1 cellular context compared by ENCODE assay signal in the genomic region with DNA sequence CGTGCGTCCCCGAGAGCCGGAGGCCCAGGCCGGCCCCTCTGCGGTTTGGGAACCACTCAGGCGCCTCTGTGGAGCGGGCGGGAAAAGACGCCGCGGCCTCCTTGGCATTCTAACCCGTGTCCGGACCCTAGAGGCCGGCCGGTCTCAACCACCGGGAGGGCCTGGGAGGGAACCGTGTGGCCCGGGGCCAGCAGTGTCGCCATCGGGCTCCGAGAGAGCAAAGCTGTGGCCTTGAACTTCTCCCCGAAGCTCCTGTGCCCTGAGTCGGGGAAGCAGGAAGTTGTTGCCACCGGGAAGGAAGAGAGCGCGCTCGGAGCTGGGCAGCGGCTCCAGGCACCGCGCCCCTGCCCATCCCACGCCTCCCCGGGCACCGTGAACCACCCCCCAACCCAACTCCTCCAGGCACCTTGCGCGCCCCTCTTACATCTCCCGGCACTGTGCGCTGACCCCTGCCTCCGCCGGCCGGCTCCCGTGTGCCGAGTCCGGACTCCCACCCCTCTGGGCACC.
A peak's percentile ranks its signal among the peaks of the same experiment; 100 is the strongest.
TF ChIP-seq lines count a peak whose summit lies in the region.

No MANE protein-coding gene starts in this region.

TF ChIP-seq in HEK293, 187 proteins besides CTCF, POLR2A, EP300 and RAD21 (continued from another document):
- TF ChIP-seq, protein P1, sequence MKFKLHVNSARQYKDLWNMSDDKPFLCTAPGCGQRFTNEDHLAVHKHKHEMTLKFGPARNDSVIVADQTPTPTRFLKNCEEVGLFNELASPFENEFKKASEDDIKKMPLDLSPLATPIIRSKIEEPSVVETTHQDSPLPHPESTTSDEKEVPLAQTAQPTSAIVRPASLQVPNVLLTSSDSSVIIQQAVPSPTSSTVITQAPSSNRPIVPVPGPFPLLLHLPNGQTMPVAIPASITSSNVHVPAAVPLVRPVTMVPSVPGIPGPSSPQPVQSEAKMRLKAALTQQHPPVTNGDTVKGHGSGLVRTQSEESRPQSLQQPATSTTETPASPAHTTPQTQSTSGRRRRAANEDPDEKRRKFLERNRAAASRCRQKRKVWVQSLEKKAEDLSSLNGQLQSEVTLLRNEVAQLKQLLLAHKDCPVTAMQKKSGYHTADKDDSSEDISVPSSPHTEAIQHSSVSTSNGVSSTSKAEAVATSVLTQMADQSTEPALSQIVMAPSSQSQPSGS (tag by site-specific recombination; IDR thresholded peaks at IDR 0.05; ENCODE audit: low read depth) = no peak; the same call in 1 of the 2 replicates
- TF ChIP-seq ZNF221 (tag by site-specific recombination; IDR thresholded peaks at IDR 0.05; ENCODE audit: borderline replicate concordance) (no peak), ZNF510 (tag by site-specific recombination; IDR thresholded peaks at IDR 0.05; ENCODE audit: insufficient replicate concordance) (no peak), ZNF202 (tag by site-specific recombination; IDR thresholded peaks at IDR 0.05; ENCODE audit: borderline replicate concordance) (no peak), WT1 (tag by site-specific recombination; IDR thresholded peaks at IDR 0.05) (no peak; the same call in 1 of the 2 replicates), OSR2 (tag by site-specific recombination; IDR thresholded peaks at IDR 0.05) (no peak), ZNF629 (tag by site-specific recombination; IDR thresholded peaks at IDR 0.05) (no peak; the same call in 1 of the 2 replicates), ZNF114 (tag by site-specific recombination; IDR thresholded peaks at IDR 0.05) (no peak), KLF10 (tag by site-specific recombination; IDR thresholded peaks at IDR 0.05) (peak; percentile 90), KLF8 (tag by site-specific recombination; IDR thresholded peaks at IDR 0.05) (peak; percentile 94), KLF7 (tag by site-specific recombination; IDR thresholded peaks at IDR 0.05; ENCODE audit: borderline replicate concordance) (no peak; the same call in 1 of the 2 replicates), ZNF521 (tag by site-specific recombination; IDR thresholded peaks at IDR 0.05) (no peak), KLF9 (tag by site-specific recombination; IDR thresholded peaks at IDR 0.05; ENCODE audit: low read depth) (peak; percentile 86), ZNF623 (tag by site-specific recombination; IDR thresholded peaks at IDR 0.05) (peak; percentile 13; the same call in 1 of the 2 replicates), EGR2 (tag by site-specific recombination; IDR thresholded peaks at IDR 0.05; ENCODE audit: low read depth) (peak; percentile 66), BCL11B (tag by site-specific recombination; IDR thresholded peaks at IDR 0.05; ENCODE audit: low read depth) (no peak), ZNF175 (tag by site-specific recombination; IDR thresholded peaks at IDR 0.05) (no peak), ZFP69B (tag by site-specific recombination; IDR thresholded peaks at IDR 0.05) (no peak), HOXC10 (CRISPR knock-in tag; IDR thresholded peaks at IDR 0.05) (no peak), ZNF660 (tag by site-specific recombination; IDR thresholded peaks at IDR 0.05) (0 out of 2 replicates have a peak, but pooled peaks have one; percentile 75), ZNF211 (tag by site-specific recombination; IDR thresholded peaks at IDR 0.05; ENCODE audit: low read depth) (no peak), ZIC2 (tag by site-specific recombination; IDR thresholded peaks at IDR 0.05) (peak; percentile 32; the same call in 1 of the 2 replicates), GLIS2 (tag by site-specific recombination; IDR thresholded peaks at IDR 0.05) (peak; percentile 76), ZXDB (tag by site-specific recombination; IDR thresholded peaks at IDR 0.05) (peak; percentile 84), ZBTB17 (tag by site-specific recombination; IDR thresholded peaks at IDR 0.05) (0 out of 2 replicates have a peak, but pooled peaks have one; percentile 32), ZNF2 (tag by site-specific recombination; IDR thresholded peaks at IDR 0.05) (peak; percentile 74; the same call in 1 of the 2 replicates)
- TF ChIP-seq, protein P2, sequence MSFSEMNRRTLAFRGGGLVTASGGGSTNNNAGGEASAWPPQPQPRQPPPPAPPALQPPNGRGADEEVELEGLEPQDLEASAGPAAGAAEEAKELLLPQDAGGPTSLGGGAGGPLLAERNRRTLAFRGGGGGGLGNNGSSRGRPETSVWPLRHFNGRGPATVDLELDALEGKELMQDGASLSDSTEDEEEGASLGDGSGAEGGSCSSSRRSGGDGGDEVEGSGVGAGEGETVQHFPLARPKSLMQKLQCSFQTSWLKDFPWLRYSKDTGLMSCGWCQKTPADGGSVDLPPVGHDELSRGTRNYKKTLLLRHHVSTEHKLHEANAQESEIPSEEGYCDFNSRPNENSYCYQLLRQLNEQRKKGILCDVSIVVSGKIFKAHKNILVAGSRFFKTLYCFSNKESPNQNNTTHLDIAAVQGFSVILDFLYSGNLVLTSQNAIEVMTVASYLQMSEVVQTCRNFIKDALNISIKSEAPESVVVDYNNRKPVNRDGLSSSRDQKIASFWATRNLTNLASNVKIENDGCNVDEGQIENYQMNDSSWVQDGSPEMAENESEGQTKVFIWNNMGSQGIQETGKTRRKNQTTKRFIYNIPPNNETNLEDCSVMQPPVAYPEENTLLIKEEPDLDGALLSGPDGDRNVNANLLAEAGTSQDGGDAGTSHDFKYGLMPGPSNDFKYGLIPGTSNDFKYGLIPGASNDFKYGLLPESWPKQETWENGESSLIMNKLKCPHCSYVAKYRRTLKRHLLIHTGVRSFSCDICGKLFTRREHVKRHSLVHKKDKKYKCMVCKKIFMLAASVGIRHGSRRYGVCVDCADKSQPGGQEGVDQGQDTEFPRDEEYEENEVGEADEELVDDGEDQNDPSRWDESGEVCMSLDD (tag by site-specific recombination; IDR thresholded peaks at IDR 0.05) = peak; percentile 76
- TF ChIP-seq, protein P3, sequence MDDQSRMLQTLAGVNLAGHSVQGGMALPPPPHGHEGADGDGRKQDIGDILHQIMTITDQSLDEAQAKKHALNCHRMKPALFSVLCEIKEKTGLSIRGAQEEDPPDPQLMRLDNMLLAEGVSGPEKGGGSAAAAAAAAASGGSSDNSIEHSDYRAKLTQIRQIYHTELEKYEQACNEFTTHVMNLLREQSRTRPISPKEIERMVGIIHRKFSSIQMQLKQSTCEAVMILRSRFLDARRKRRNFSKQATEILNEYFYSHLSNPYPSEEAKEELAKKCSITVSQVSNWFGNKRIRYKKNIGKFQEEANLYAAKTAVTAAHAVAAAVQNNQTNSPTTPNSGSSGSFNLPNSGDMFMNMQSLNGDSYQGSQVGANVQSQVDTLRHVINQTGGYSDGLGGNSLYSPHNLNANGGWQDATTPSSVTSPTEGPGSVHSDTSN (CRISPR knock-in tag; IDR thresholded peaks at IDR 0.05) = peak; percentile 3; the same call in 1 of the 2 replicates
- TF ChIP-seq, protein P4, sequence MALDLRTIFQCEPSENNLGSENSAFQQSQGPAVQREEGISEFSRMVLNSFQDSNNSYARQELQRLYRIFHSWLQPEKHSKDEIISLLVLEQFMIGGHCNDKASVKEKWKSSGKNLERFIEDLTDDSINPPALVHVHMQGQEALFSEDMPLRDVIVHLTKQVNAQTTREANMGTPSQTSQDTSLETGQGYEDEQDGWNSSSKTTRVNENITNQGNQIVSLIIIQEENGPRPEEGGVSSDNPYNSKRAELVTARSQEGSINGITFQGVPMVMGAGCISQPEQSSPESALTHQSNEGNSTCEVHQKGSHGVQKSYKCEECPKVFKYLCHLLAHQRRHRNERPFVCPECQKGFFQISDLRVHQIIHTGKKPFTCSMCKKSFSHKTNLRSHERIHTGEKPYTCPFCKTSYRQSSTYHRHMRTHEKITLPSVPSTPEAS (tag by site-specific recombination; IDR thresholded peaks at IDR 0.05) = no peak
- TF ChIP-seq, protein P5, sequence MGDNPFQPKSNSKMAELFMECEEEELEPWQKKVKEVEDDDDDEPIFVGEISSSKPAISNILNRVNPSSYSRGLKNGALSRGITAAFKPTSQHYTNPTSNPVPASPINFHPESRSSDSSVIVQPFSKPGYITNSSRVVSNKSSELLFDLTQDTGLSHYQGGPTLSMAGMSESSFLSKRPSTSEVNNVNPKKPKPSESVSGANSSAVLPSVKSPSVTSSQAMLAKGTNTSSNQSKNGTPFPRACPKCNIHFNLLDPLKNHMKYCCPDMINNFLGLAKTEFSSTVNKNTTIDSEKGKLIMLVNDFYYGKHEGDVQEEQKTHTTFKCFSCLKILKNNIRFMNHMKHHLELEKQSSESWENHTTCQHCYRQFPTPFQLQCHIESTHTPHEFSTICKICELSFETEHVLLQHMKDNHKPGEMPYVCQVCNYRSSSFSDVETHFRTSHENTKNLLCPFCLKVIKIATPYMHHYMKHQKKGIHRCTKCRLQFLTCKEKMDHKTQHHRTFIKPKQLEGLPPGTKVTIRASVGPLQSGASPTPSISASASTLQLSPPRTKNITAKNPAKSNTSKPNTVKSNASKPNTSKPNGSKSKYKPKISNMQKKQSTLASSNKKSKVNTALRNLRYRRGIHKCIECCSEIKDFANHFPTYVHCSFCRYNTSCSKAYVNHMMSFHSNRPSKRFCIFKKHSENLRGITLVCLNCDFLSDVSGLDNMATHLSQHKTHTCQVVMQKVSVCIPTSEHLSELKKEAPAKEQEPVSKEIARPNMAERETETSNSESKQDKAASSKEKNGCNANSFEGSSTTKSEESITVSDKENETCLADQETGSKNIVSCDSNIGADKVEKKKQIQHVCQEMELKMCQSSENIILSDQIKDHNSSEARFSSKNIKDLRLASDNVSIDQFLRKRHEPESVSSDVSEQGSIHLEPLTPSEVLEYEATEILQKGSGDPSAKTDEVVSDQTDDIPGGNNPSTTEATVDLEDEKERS (tag by site-specific recombination; IDR thresholded peaks at IDR 0.05) = peak; percentile 21; the same call in 1 of the 2 replicates
- TF ChIP-seq, protein P6, sequence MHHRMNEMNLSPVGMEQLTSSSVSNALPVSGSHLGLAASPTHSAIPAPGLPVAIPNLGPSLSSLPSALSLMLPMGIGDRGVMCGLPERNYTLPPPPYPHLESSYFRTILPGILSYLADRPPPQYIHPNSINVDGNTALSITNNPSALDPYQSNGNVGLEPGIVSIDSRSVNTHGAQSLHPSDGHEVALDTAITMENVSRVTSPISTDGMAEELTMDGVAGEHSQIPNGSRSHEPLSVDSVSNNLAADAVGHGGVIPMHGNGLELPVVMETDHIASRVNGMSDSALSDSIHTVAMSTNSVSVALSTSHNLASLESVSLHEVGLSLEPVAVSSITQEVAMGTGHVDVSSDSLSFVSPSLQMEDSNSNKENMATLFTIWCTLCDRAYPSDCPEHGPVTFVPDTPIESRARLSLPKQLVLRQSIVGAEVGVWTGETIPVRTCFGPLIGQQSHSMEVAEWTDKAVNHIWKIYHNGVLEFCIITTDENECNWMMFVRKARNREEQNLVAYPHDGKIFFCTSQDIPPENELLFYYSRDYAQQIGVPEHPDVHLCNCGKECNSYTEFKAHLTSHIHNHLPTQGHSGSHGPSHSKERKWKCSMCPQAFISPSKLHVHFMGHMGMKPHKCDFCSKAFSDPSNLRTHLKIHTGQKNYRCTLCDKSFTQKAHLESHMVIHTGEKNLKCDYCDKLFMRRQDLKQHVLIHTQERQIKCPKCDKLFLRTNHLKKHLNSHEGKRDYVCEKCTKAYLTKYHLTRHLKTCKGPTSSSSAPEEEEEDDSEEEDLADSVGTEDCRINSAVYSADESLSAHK (tag by site-specific recombination; IDR thresholded peaks at IDR 0.05) = no peak
- TF ChIP-seq, protein P7, sequence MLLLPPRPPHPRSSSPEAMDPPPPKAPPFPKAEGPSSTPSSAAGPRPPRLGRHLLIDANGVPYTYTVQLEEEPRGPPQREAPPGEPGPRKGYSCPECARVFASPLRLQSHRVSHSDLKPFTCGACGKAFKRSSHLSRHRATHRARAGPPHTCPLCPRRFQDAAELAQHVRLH (tag by site-specific recombination; IDR thresholded peaks at IDR 0.05) = no peak
- TF ChIP-seq, protein P8, sequence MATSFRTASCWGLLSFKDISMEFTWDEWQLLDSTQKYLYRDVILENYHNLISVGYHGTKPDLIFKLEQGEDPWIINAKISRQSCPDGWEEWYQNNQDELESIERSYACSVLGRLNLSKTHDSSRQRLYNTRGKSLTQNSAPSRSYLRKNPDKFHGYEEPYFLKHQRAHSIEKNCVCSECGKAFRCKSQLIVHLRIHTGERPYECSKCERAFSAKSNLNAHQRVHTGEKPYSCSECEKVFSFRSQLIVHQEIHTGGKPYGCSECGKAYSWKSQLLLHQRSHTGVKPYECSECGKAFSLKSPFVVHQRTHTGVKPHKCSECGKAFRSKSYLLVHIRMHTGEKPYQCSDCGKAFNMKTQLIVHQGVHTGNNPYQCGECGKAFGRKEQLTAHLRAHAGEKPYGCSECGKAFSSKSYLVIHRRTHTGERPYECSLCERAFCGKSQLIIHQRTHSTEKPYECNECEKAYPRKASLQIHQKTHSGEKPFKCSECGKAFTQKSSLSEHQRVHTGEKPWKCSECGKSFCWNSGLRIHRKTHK (tag by site-specific recombination; IDR thresholded peaks at IDR 0.05) = no peak
- TF ChIP-seq, protein P9, sequence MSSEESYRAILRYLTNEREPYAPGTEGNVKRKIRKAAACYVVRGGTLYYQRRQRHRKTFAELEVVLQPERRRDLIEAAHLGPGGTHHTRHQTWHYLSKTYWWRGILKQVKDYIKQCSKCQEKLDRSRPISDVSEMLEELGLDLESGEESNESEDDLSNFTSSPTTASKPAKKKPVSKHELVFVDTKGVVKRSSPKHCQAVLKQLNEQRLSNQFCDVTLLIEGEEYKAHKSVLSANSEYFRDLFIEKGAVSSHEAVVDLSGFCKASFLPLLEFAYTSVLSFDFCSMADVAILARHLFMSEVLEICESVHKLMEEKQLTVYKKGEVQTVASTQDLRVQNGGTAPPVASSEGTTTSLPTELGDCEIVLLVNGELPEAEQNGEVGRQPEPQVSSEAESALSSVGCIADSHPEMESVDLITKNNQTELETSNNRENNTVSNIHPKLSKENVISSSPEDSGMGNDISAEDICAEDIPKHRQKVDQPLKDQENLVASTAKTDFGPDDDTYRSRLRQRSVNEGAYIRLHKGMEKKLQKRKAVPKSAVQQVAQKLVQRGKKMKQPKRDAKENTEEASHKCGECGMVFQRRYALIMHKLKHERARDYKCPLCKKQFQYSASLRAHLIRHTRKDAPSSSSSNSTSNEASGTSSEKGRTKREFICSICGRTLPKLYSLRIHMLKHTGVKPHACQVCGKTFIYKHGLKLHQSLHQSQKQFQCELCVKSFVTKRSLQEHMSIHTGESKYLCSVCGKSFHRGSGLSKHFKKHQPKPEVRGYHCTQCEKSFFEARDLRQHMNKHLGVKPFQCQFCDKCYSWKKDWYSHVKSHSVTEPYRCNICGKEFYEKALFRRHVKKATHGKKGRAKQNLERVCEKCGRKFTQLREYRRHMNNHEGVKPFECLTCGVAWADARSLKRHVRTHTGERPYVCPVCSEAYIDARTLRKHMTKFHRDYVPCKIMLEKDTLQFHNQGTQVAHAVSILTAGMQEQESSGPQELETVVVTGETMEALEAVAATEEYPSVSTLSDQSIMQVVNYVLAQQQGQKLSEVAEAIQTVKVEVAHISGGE (tag by site-specific recombination; conservative IDR thresholded peaks at IDR 0.05; ENCODE audit: low read depth) = peak; percentile 36; the same call in 1 of the 2 replicates
- TF ChIP-seq, protein P10, sequence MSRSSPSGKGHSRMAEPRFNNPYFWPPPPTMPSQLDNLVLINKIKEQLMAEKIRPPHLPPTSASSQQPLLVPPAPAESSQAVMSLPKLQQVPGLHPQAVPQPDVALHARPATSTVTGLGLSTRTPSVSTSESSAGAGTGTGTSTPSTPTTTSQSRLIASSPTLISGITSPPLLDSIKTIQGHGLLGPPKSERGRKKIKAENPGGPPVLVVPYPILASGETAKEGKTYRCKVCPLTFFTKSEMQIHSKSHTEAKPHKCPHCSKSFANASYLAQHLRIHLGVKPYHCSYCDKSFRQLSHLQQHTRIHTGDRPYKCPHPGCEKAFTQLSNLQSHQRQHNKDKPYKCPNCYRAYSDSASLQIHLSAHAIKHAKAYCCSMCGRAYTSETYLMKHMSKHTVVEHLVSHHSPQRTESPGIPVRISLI (tag by site-specific recombination; IDR thresholded peaks at IDR 0.05) = no peak
